ENCODE assay signal across 30 cellular contexts in genomic region chr11:47093541-47093940, GRCh38.
"Had no signal": no experiment of that assay in that cellular context is flagged by ENCODE, and none has a peak within 500 bp of the region (broad histone marks: within the 10 kb centered on the region; RNA-seq: fewer than 3 reads in every experiment).

No MANE protein-coding gene starts in this region.

- H3K9me3 ChIP-seq: MG63 had no signal

- H3K27me3 ChIP-seq: MG63 had no signal

- DNase-seq: Kasumi-1, MG63, MM.1S, MV-4-11, NCI-H1048, NCI-H1092, NCI-H1092 treated with DMSO at 0.1 percent for 48 hours, NCI-H1105, NCI-H1417 treated with DMSO at 0.1 percent for 48 hours, NCI-H1436, NCI-H1436 treated with DMSO at 0.1 percent for 48 hours, NCI-H1694, NCI-H1694 treated with DMSO at 0.1 percent for 48 hours, NCI-H187, NCI-H187 treated with DMSO at 0.1 percent for 48 hours, NCI-H1930, NCI-H2029, NCI-H2081, NCI-H2081 treated with DMSO at 0.1 percent for 48 hours, NCI-H2107, NCI-H2171, NCI-H2171 treated with DMSO at 0.1 percent for 48 hours, NCI-H2227 treated with DMSO at 0.1 percent for 48 hours, NCI-H226, NCI-H446, NCI-H446 treated with DMSO at 0.1 percent for 48 hours, NCI-H510A, NCI-H510A treated with DMSO at 0.1 percent for 48 hours, NCI-H524, NCI-H524 treated with DMSO at 0.1 percent for 48 hours had no signal

- H3K4me3 ChIP-seq: MG63 had no signal

- H3K36me3 ChIP-seq: MG63 had no signal
